Comparison of ENCODE assay signal across 17 cellular contexts in genomic region chr15:80967451-80967850, GRCh38. TPM values are rescaled to one million over a fixed set of nuclear protein-coding genes. Genes with fewer than 3 reads are reported as not detected.
DNase-seq lines count a peak whose midpoint lies in the region; ATAC-seq and TF ChIP-seq lines count a peak whose summit lies in the region.
"Had no signal": no experiment of that assay in that cellular context is flagged by ENCODE, and none has a peak within 500 bp of the region (broad histone marks: within the 10 kb centered on the region; RNA-seq: fewer than 3 reads in every experiment).

No MANE protein-coding gene starts in this region.

- intact Hi-C loops in naive thymus-derived CD4-positive, alpha-beta T cell (cut with micrococcal nuclease), result no loop called here
- intact Hi-C loops in A673 (cut with micrococcal nuclease; ENCODE audit: unreplicated experiment), result no loop called here

- H3K27me3 ChIP-seq in naive thymus-derived CD4-positive, alpha-beta T cell (ENCODE audit: control insufficient read depth in 2 of 2, insufficient read depth in 2 of 2, low read length in 2 of 2), result no peaks in the 10 kb centered on the region
- no peaks in the 10 kb centered on the region for H3K27me3 ChIP-seq in A673 (replicated peaks; ENCODE audit: insufficient read depth, low read depth, low read length, poor library complexity)
- H3K27me3 ChIP-seq: BLaER1 treated with 17β-estradiol and CSF1 and Interleukin-3, amounts not matched to agents 10 nM and 100 nM; breast epithelium had no signal

- POLR2A ChIA-PET in naive thymus-derived CD4-positive, alpha-beta T cell (lab: Charles Lee), result no interaction called here
- POLR2A ChIA-PET in A673 (lab: Charles Lee; ENCODE audit: low non-redundant PET), result interaction anchor here (0.6 kb wide), 1 partner anchor 33 kb away, joined by 3 read pairs; the partner anchor contains the start of gene TLNRD1

- no peak overlapping the region for H3K4me3 ChIP-seq in naive thymus-derived CD4-positive, alpha-beta T cell (ENCODE audit: low read length)
- H3K4me3 ChIP-seq in A673 (ENCODE audit: low read depth, low read length, poor library complexity, severe bottlenecking), result no peak overlapping the region
- H3K4me3 ChIP-seq: BLaER1 treated with 17β-estradiol and CSF1 and Interleukin-3, amounts not matched to agents 10 nM and 100 nM; breast epithelium had no signal

- peaks cover 0 to 13% (median 0%) of the 10 kb centered on the region in 11 donors for H3K9me3 Mint-ChIP-seq in naive thymus-derived CD4-positive, alpha-beta T cell

- no peak overlapping the region for H3K4me3 Mint-ChIP-seq in naive thymus-derived CD4-positive, alpha-beta T cell
- H3K4me3 Mint-ChIP-seq: activated T-cell treated with anti-CD3 and anti-CD28 coated beads, Interleukin-2, amount 50 U/mL, for 72 hours; stimulated activated naive B cell treated with anti-CD40 and anti-IgM and Interleukin-4, amounts not matched to agents 10 μg/mL and 1 μg/mL and 100 μg/mL, for 72 hours had no signal

- H3K27me3 Mint-ChIP-seq in naive thymus-derived CD4-positive, alpha-beta T cell, result no peaks in the 10 kb centered on the region
- H3K27me3 Mint-ChIP-seq: stimulated activated naive B cell treated with anti-CD40 and anti-IgM and Interleukin-4, amounts not matched to agents 10 μg/mL and 1 μg/mL and 100 μg/mL, for 72 hours had no signal

- no peak for ATAC-seq in naive thymus-derived CD4-positive, alpha-beta T cell
- ATAC-seq: activated T-cell treated with anti-CD3 and anti-CD28 coated beads, Interleukin-2, amount 50 U/mL, for 72 hours; esophagus mucosa; left colon; stimulated activated naive B cell treated with anti-CD40 and anti-IgM and Interleukin-4, amounts not matched to agents 10 μg/mL and 1 μg/mL and 100 μg/mL, for 72 hours had no signal

- peaks cover 0 to 32% (median 3%) of the 10 kb centered on the region in 3 experiments for H3K36me3 ChIP-seq in naive thymus-derived CD4-positive, alpha-beta T cell (ENCODE audit: control insufficient read depth in 2 of 3, insufficient read depth in 3 of 3, low read length in 3 of 3)
- no peaks in the 10 kb centered on the region for H3K36me3 ChIP-seq in A673 (ENCODE audit: insufficient read depth, low read length, poor library complexity, severe bottlenecking)
- H3K36me3 ChIP-seq: breast epithelium had no signal

- CTCF ChIA-PET in naive thymus-derived CD4-positive, alpha-beta T cell (lab: Charles Lee), result interaction anchor here (0.8 to 1.8 kb wide), 4 partner anchors 22 to 518 kb away, joined by 3 to 6 read pairs (median 3); no protein-coding TSS in a partner anchor
- CTCF ChIA-PET in A673 (lab: Charles Lee), result no interaction called here

- no peaks in the 10 kb centered on the region for H3K4me1 ChIP-seq in naive thymus-derived CD4-positive, alpha-beta T cell (ENCODE audit: control insufficient read depth in 2 of 2, insufficient read depth in 2 of 2, low read length in 2 of 2)
- H3K4me1 ChIP-seq in A673 (ENCODE audit: insufficient read depth, low read length, poor library complexity, severe bottlenecking), result peaks cover 3% of the 10 kb centered on the region
- H3K4me1 ChIP-seq: BLaER1 treated with 17β-estradiol and CSF1 and Interleukin-3, amounts not matched to agents 10 nM and 100 nM; breast epithelium had no signal

- H3K27ac Mint-ChIP-seq in naive thymus-derived CD4-positive, alpha-beta T cell, result peak overlapping the region in 1 of 9 donors; percentile 45
- H3K27ac Mint-ChIP-seq: activated T-cell treated with anti-CD3 and anti-CD28 coated beads, Interleukin-2, amount 50 U/mL, for 72 hours; stimulated activated naive B cell treated with anti-CD40 and anti-IgM and Interleukin-4, amounts not matched to agents 10 μg/mL and 1 μg/mL and 100 μg/mL, for 72 hours had no signal

- no peaks in the 10 kb centered on the region for H3K9me3 ChIP-seq in naive thymus-derived CD4-positive, alpha-beta T cell (ENCODE audit: control insufficient read depth in 2 of 3, low read length in 3 of 3)
- no peaks in the 10 kb centered on the region for H3K9me3 ChIP-seq in A673 (ENCODE audit: low read depth, low read length, poor library complexity, severe bottlenecking)
- H3K9me3 ChIP-seq: breast epithelium had no signal

- H3K36me3 Mint-ChIP-seq in naive thymus-derived CD4-positive, alpha-beta T cell, result peaks cover 11 to 51% (median 36%) of the 10 kb centered on the region in 5 donors

- no TSS peak for BruUV-seq in A673 (replicated peaks; lab: Mats Ljungman, UMichigan)

- no peak overlapping the region for H3K27ac ChIP-seq in naive thymus-derived CD4-positive, alpha-beta T cell (ENCODE audit: low read depth, low read length)
- H3K27ac ChIP-seq in A673 (ENCODE audit: low read depth, low read length, poor library complexity, severe bottlenecking), result no peak overlapping the region
- H3K27ac ChIP-seq: BLaER1 treated with 17β-estradiol and CSF1 and Interleukin-3, amounts not matched to agents 10 nM and 100 nM; breast epithelium; VCaP had no signal

- TF ChIP-seq CTCF in A673 (conservative IDR thresholded peaks at IDR 0.05; ENCODE audit: low read depth, low read length), result no peak

- peak; percentile 91 for DNase-seq in AG20443 (ENCODE audit: low spot score)
- peak; percentile 49 for DNase-seq in NCI-H226
- DNase-seq in epidermal melanocyte (ENCODE audit: insufficient read length, low spot score), result peak; percentile 73
- DNase-seq in mucosa of gallbladder (ENCODE audit: low spot score), result peak; percentile 34
- no peak for DNase-seq in activated T-cell treated with anti-CD3 and anti-CD28 coated beads for 4 hours
- DNase-seq in naive thymus-derived CD4-positive, alpha-beta T cell, result no peak
- no peak for DNase-seq in A673 (ENCODE audit: low spot score)
- DNase-seq in NCI-H146 (lab: John Stamatoyannopoulos, UW), result no peak
- DNase-seq: activated T-cell treated with anti-CD3 and anti-CD28 coated beads, Interleukin-2, amount 50 U/mL, for 72 hours; left colon; NCI-H1048; NCI-H748 treated with DMSO at 0.1 percent for 48 hours; stimulated activated naive B cell treated with anti-CD40 and anti-IgM and Interleukin-4, amounts not matched to agents 10 μg/mL and 1 μg/mL and 100 μg/mL, for 72 hours had no signal

- H3K4me1 Mint-ChIP-seq in naive thymus-derived CD4-positive, alpha-beta T cell, result peaks cover 13 to 35% (median 15%) of the 10 kb centered on the region in 7 donors

RNA-seq across cellular contexts. Expression of gene MESD, which starts 22.2 kb away (rescaled TPM):
- 30.7 TPM for total RNA-seq in mucosa of gallbladder
- 10 to 100 TPM; 17.1 to 42.5 (median 38.3) TPM for total RNA-seq in naive thymus-derived CD4-positive, alpha-beta T cell
- 10 to 100 TPM; 20.7 to 29.3 TPM for polyA plus RNA-seq in naive thymus-derived CD4-positive, alpha-beta T cell
- 25.7 and 28.1 TPM in 2 replicates for total RNA-seq in A673 (2021)

RNA-seq across cellular contexts. Expression of gene TLNRD1, which starts 33.3 kb away (rescaled TPM):
- total RNA-seq in mucosa of gallbladder, result 26.0 TPM
- 10 to 100 TPM; 11.5 to 33.0 (median 22.5) TPM for total RNA-seq in naive thymus-derived CD4-positive, alpha-beta T cell
- polyA plus RNA-seq in naive thymus-derived CD4-positive, alpha-beta T cell, result 1 to 10 TPM; 2.2 to 4.8 TPM
- total RNA-seq in A673 (2021), result 21.0 and 21.8 TPM in 2 replicates

Comparison
In these comparisons a context has a peak if more than half of its experiments do, and no peak if none do; other contexts are left out.
1. DNase-seq: peak in AG20443 (single experiment), NCI-H226 (single experiment), epidermal melanocyte (single experiment) and mucosa of gallbladder (single experiment); none in activated T-cell treated with anti-CD3 and anti-CD28 coated beads for 4 hours (single experiment), naive thymus-derived CD4-positive, alpha-beta T cell (0 of 9), A673 (single experiment) and NCI-H146 (single experiment).